Comparison of ENCODE assay signal across 24 cellular contexts in genomic region chr11:78905756-78906155, GRCh38.
"Had no signal": no experiment of that assay in that cellular context is flagged by ENCODE, and none has a peak within 500 bp of the region (broad histone marks: within the 10 kb centered on the region; RNA-seq: fewer than 3 reads in every experiment).

No MANE protein-coding gene starts in this region.

- H3K27ac ChIP-seq: SK-N-MC, VCaP had no signal

- DNase-seq: activated CD4-positive, alpha-beta memory T cell treated with anti-CD3 and anti-CD28 coated beads for 36 hours; activated CD4-positive, alpha-beta T cell treated with anti-CD3 and anti-CD28 coated beads, Interleukin-2, amount 10 ng/mL, durations not matched to agents 7 days and 5 days; activated CD4-positive, CD25-positive, alpha-beta regulatory T cell; activated CD8-positive, alpha-beta memory T cell treated with anti-CD3 and anti-CD28 coated beads for 24 hours; activated effector memory CD4-positive, alpha-beta T cell treated with anti-CD3 and anti-CD28 coated beads, Interleukin-2, amount 50 U/mL, for 16 hours; activated naive CD4-positive, alpha-beta T cell treated with anti-CD3 and anti-CD28 coated beads, Interleukin-2, amount 10 ng/mL, durations not matched to agents 7 days and 5 days; activated naive CD8-positive, alpha-beta T cell treated with anti-CD3 and anti-CD28 coated beads for 36 hours; activated T-cell treated with anti-CD3 and anti-CD28 coated beads, Interleukin-2, amount 50 U/mL, for 4 hours; IMR-90; Kasumi-1; KBM-7; NCI-H1105 treated with DMSO at 0.1 percent for 48 hours; NCI-H1436 treated with DMSO at 0.1 percent for 48 hours; NCI-H187; NCI-H2081; NCI-H510A treated with DMSO at 0.1 percent for 48 hours; NCI-H69; NK-92 treated with Interleukin-12 subunit alpha and Interleukin-12 subunit beta, amount 100 ng/mL, for 24 hours; OCI-M1; T-cell; T-helper 2 cell; T1000 had no signal

- ATAC-seq: activated T-cell treated with anti-CD3 and anti-CD28 coated beads, Interleukin-2, amount 50 U/mL, for 4 hours; T-cell had no signal

- H3K4me3 ChIP-seq: SK-N-MC had no signal
